ENCODE assay signal across 24 cellular contexts in genomic region chr1:235038701-235039100, GRCh38.
DNase-seq lines count a peak whose midpoint lies in the region; ATAC-seq, FAIRE-seq and TF ChIP-seq lines count a peak whose summit lies in the region.
"Had no signal": no experiment of that assay in that cellular context is flagged by ENCODE, and none has a peak within 500 bp of the region (broad histone marks: within the 10 kb centered on the region; RNA-seq: fewer than 3 reads in every experiment).

No MANE protein-coding gene starts in this region.

- H3K27ac Mint-ChIP-seq in naive B cell = peak overlapping the region in 4 of 6 donors; percentile 43 to 80 (median 68)
- H3K27ac Mint-ChIP-seq in activated T-cell treated with anti-CD3 and anti-CD28 coated beads, Interleukin-2, amount 50 U/mL, for 72 hours = no peak overlapping the region
- H3K27ac Mint-ChIP-seq: CD4-positive, alpha-beta T cell had no signal

- no peaks in the 10 kb centered on the region for H3K27me3 ChIP-seq in HL-60 (ENCODE audit: insufficient read depth, poor library complexity, severe bottlenecking)
- H3K27me3 ChIP-seq: BE2C; BLaER1 treated with 17β-estradiol and CSF1 and Interleukin-3, amounts not matched to agents 10 nM and 100 nM had no signal

- ATAC-seq in naive B cell (ENCODE audit: low read depth in 2 of 2) (no peak), GM18519 (IDR thresholded peaks at IDR 0.05; ENCODE audit: low FRiP score, unreplicated experiment) (no peak)
- ATAC-seq in activated T-cell treated with anti-CD3 and anti-CD28 coated beads, Interleukin-2, amount 50 U/mL, for 72 hours (replicated peaks in 1 of 2) = no peak
- ATAC-seq: A549 had no signal

- H3K27ac ChIP-seq in HL-60 (replicated peaks) = peak overlapping the region; percentile 5
- H3K27ac ChIP-seq: A549; BLaER1 treated with 17β-estradiol and CSF1 and Interleukin-3, amounts not matched to agents 10 nM and 100 nM had no signal

- peaks cover 5 to 20% of the 10 kb centered on the region in 2 donors for H3K36me3 Mint-ChIP-seq in naive B cell
- peaks cover 14 to 27% of the 10 kb centered on the region in 2 donors for H3K36me3 Mint-ChIP-seq in activated T-cell treated with anti-CD3 and anti-CD28 coated beads, Interleukin-2, amount 50 U/mL, for 72 hours (ENCODE audit: insufficient read depth in 2 of 2)

- FAIRE-seq in TTC549 (lab: Jason Lieb, UNC) = peak; percentile 26
- FAIRE-seq: A549, GM12891, GM18507, H54 had no signal

- no peaks in the 10 kb centered on the region for H3K27me3 Mint-ChIP-seq in naive B cell
- no peaks in the 10 kb centered on the region for H3K27me3 Mint-ChIP-seq in activated T-cell treated with anti-CD3 and anti-CD28 coated beads, Interleukin-2, amount 50 U/mL, for 72 hours (ENCODE audit: low read depth)
- H3K27me3 Mint-ChIP-seq: CD4-positive, alpha-beta T cell; CD8-positive, alpha-beta memory T cell had no signal

- no peak for TF ChIP-seq CTCF in HL-60 (IDR thresholded peaks at IDR 0.05; ENCODE audit: insufficient read depth, low read length)

- H3K4me1 Mint-ChIP-seq in naive B cell = peaks cover 10 to 15% (median 10%) of the 10 kb centered on the region in 3 donors
- H3K4me1 Mint-ChIP-seq in activated T-cell treated with anti-CD3 and anti-CD28 coated beads, Interleukin-2, amount 50 U/mL, for 72 hours (ENCODE audit: low read depth) = peaks cover 23% of the 10 kb centered on the region

- no peak for DNase-seq in HL-60 (ENCODE audit: low read depth in 1 of 2, low spot score in 1 of 2)
- DNase-seq in naive B cell = no peak
- DNase-seq in activated T-cell treated with anti-CD3 and anti-CD28 coated beads, Interleukin-2, amount 50 U/mL, for 72 hours = no peak
- no peak for DNase-seq in NCI-H2029 treated with DMSO at 0.1 percent for 48 hours (lab: John Stamatoyannopoulos, UW)
- DNase-seq: 8988T; ACHN; AML-193; BE2C; Calu3; CD4-positive, alpha-beta T cell; CD8-positive, alpha-beta memory T cell; DMS53; DMS79 treated with DMSO at 0.1 percent for 48 hours; GF-D8; GOT3 had no signal

- H3K4me3 Mint-ChIP-seq in naive B cell = peak overlapping the region in 1 of 8 donors; percentile 5
- H3K4me3 Mint-ChIP-seq in activated T-cell treated with anti-CD3 and anti-CD28 coated beads, Interleukin-2, amount 50 U/mL, for 72 hours = no peak overlapping the region
- H3K4me3 Mint-ChIP-seq: CD14-positive monocyte; CD4-positive, alpha-beta T cell; CD8-positive, alpha-beta memory T cell had no signal

- peaks cover 6 to 20% (median 14%) of the 10 kb centered on the region in 7 donors for H3K9me3 Mint-ChIP-seq in naive B cell
- peaks cover 9 to 14% of the 10 kb centered on the region in 2 donors for H3K9me3 Mint-ChIP-seq in activated T-cell treated with anti-CD3 and anti-CD28 coated beads, Interleukin-2, amount 50 U/mL, for 72 hours

- no peak overlapping the region for H3K4me3 ChIP-seq in HL-60 (replicated peaks; ENCODE audit: insufficient read depth, low read length)
- H3K4me3 ChIP-seq: A549; BLaER1 treated with 17β-estradiol and CSF1 and Interleukin-3, amounts not matched to agents 10 nM and 100 nM; HAP-1 had no signal
